ENCODE assay signal across 8 cellular contexts in the genomic region with DNA sequence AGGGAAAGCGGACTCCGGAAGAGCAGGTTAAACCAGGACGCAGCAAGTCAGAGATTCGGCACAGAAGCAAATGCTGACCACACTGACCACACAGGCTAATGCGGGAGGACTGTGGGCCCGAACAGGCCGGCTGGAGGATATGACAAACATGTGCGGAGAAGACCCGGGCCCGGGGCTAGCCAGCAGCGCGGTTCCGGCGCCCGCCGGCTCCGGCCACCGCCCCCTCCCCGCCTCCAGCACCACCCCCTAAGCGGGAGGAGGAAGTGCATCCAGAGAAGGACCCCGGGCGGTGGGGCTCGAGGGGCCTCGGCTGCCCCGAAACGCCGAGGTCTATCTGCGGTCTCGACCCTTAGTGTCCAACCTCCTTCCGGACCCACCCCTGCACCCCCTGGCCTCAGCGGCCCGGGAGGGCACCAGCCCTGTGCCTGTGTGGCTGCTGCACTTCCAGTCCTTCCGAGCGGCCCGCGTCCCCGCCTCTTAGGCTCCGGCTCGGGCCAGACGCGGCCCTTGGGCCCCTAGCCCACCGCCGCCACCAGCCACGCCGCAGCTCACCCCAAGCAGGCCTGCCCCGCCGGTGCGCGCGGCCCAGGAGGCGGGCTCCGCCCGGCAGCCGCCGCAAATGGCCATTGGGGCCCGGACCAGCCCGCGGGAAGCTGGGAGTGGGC. TPM values are rescaled to one million over a fixed set of nuclear protein-coding genes. Genes with fewer than 3 reads are reported as not detected.
DNase-seq lines count a peak whose midpoint lies in the region; ATAC-seq and TF ChIP-seq lines count a peak whose summit lies in the region.

No MANE protein-coding gene starts in this region.

- no peaks in the 10 kb centered on the region for H3K9me2 ChIP-seq in OCI-LY1 (ENCODE audit: low read depth, low read length)

- H3K27ac Mint-ChIP-seq in nephron progenitor cell, result peak overlapping the region; percentile 97

- peak overlapping the region; percentile 95 for H3K4me2 ChIP-seq in OCI-LY1 (ENCODE audit: low read length)

- H3K4me1 ChIP-seq in OCI-LY1 (ENCODE audit: insufficient read depth, low read length, severe bottlenecking) (peaks cover 59% of the 10 kb centered on the region), thyroid gland (peaks cover 4 to 10% of the 10 kb centered on the region in 2 donors)

- H3K27ac ChIP-seq in OCI-LY1 (ENCODE audit: low read depth, low read length, poor library complexity, severe bottlenecking), result peak overlapping the region; percentile 95
- H3K27ac ChIP-seq in thyroid gland, result peak overlapping the region; percentile 28 to 75 (median 74)

- H3K9ac ChIP-seq in OCI-LY1 (ENCODE audit: low read length), result peak overlapping the region; percentile 79

- H3F3A ChIP-seq in OCI-LY1 (ENCODE audit: insufficient read depth, low read length), result no peaks in the 10 kb centered on the region; the same call in 1 of the 2 replicates

- POLR2A ChIA-PET in AG04449 (lab: Yijun Ruan, JAX), result interaction anchor here (1.0 kb wide), 1 partner anchor 21 kb away, joined by 4 read pairs; no protein-coding TSS in a partner anchor

- peaks cover 15% of the 10 kb centered on the region for H3K36me3 Mint-ChIP-seq in nephron progenitor cell (ENCODE audit: low read depth)

- peak overlapping the region; percentile 73 for H3K4me3 ChIP-seq in AG04449 (ENCODE audit: low read depth, low read length)
- H3K4me3 ChIP-seq in OCI-LY1 (ENCODE audit: low read depth, low read length, poor library complexity, severe bottlenecking), result peak overlapping the region; percentile 83
- H3K4me3 ChIP-seq in fibroblast of villous mesenchyme (ENCODE audit: low read depth, low read length), result peak overlapping the region; percentile 82
- H3K4me3 ChIP-seq in thyroid gland (replicated peaks in 1 of 3), result peak overlapping the region; percentile 40 to 92 (median 76)

- DNase-seq in AG04449 (ENCODE audit: low read depth, low spot score) (no peak), fibroblast of villous mesenchyme (ENCODE audit: low read depth) (peak; percentile 48), nephron progenitor cell (peak; percentile 67), thyroid gland (peak; percentile 35 to 48)
- peak; percentile 22 for DNase-seq in activated effector memory CD4-positive, alpha-beta T cell treated with Interleukin-2 at 50 U/mL for 16 hours

- no peaks in the 10 kb centered on the region for H4K20me1 ChIP-seq in OCI-LY1 (ENCODE audit: insufficient read depth, low read length)

- 0% methylated on average over 17 to 23 of the region's 58 CpGs for WGBS in thyroid gland, 2 donors

- H3K79me2 ChIP-seq in OCI-LY1 (ENCODE audit: insufficient read depth, low read length), result peaks cover 28% of the 10 kb centered on the region

- peak overlapping the region; percentile 91 for H3K4me3 Mint-ChIP-seq in nephron progenitor cell

- H3K36me3 ChIP-seq in OCI-LY1 (ENCODE audit: insufficient read depth, low read length) (peaks cover 24% of the 10 kb centered on the region), thyroid gland (no peaks in the 10 kb centered on the region)

- H3K9me3 Mint-ChIP-seq in nephron progenitor cell, result no peaks in the 10 kb centered on the region

- peak; percentile 17 for ATAC-seq in GM18861 (IDR thresholded peaks at IDR 0.05; ENCODE audit: unreplicated experiment)
- peak; percentile 23 for ATAC-seq in HG03066 (IDR thresholded peaks at IDR 0.05; ENCODE audit: low read depth, unreplicated experiment)

- peaks cover 68% of the 10 kb centered on the region for H3K4me1 Mint-ChIP-seq in nephron progenitor cell

- intact Hi-C loops in thyroid gland (cut with DNase I), result no loop called here

- no peaks in the 10 kb centered on the region for H3K9me3 ChIP-seq in OCI-LY1 (ENCODE audit: low read length)
- H3K9me3 ChIP-seq in thyroid gland, result no peaks in the 10 kb centered on the region

- TF ChIP-seq POLR2A in thyroid gland (IDR thresholded peaks at IDR 0.05), result peak in 1 of 2 donors; percentile 45

- H2AFZ ChIP-seq in OCI-LY1 (ENCODE audit: low read length), result 0 out of 2 replicates have a peak overlapping the region, but pooled peaks have one; percentile 18

- CTCF ChIA-PET in AG04449 (lab: Yijun Ruan, JAX), result interaction anchor here (0.8 to 3.7 kb wide), 4 partner anchors 146 to 318 kb away, joined by 3 to 21 read pairs (median 4); no protein-coding TSS in a partner anchor

- H3K27me3 ChIP-seq in OCI-LY1 (ENCODE audit: insufficient read depth, low read length) (no peaks in the 10 kb centered on the region), thyroid gland (no peaks in the 10 kb centered on the region)

- peaks cover 2% of the 10 kb centered on the region for H3K27me3 Mint-ChIP-seq in nephron progenitor cell (ENCODE audit: low read depth, poor library complexity)

- TF ChIP-seq CTCF in AG04449 (IDR thresholded peaks at IDR 0.05; ENCODE audit: insufficient read depth, low read length, missing control alignments) (no peak), OCI-LY1 (IDR thresholded peaks at IDR 0.05; ENCODE audit: low read length) (no peak), fibroblast of villous mesenchyme (IDR thresholded peaks at IDR 0.05; ENCODE audit: insufficient read depth, low read depth, low read length) (no peak), nephron progenitor cell (IDR thresholded peaks at IDR 0.05) (no peak), thyroid gland (IDR thresholded peaks at IDR 0.05) (no peak)

RNA-seq across cellular contexts. Expression of a gene that starts 2.1 kb away (rescaled TPM):
- 15.1 and 25.0 TPM in 2 replicates for total RNA-seq in fibroblast of villous mesenchyme
- total RNA-seq in thyroid gland, result 1 to 10 TPM; 2.1 to 4.1 (median 3.3) TPM
